Comparison of ENCODE assay signal across 8 cellular contexts in genomic region chr11:11243790-11244469, GRCh38.
DNase-seq lines count a peak whose midpoint lies in the region; ATAC-seq, FAIRE-seq and TF ChIP-seq lines count a peak whose summit lies in the region.

No MANE protein-coding gene starts in this region.

- TF ChIP-seq CTCF in GM12878 (IDR thresholded peaks at IDR 0.05 in 2 of 3, conservative IDR thresholded peaks at IDR 0.05 in 1 of 3; ENCODE audit: control insufficient read depth in 2 of 3, extremely low read depth in 1 of 3, insufficient read depth in 1 of 3, low read depth in 3 of 3, low read length in 3 of 3), result no peak
- no peak for TF ChIP-seq CTCF in left lung (IDR thresholded peaks at IDR 0.05)

- in situ Hi-C loops in GM12878 (cut with MboI), result no loop called here

- H3K36me3 ChIP-seq in BLaER1 (no peaks in the 10 kb centered on the region), GM12878 (ENCODE audit: control insufficient read depth in 2 of 2, insufficient read depth in 2 of 2, low read length in 1 of 2) (no peaks in the 10 kb centered on the region), left lung (no peaks in the 10 kb centered on the region), subcutaneous abdominal adipose tissue (ENCODE audit: control insufficient read depth in 5 of 5, insufficient read depth in 5 of 5, low read length in 5 of 5) (no peaks in the 10 kb centered on the region)

- no peak overlapping the region for H3K9ac ChIP-seq in BLaER1
- no peak overlapping the region for H3K9ac ChIP-seq in GM12878 (ENCODE audit: control insufficient read depth, insufficient read depth, low read length)
- peak overlapping the region in 2 of 5 donors; percentile 11 to 48 for H3K9ac ChIP-seq in subcutaneous abdominal adipose tissue (ENCODE audit: low read length in 5 of 5)

- no peaks in the 10 kb centered on the region for H3K79me2 ChIP-seq in GM12878 (ENCODE audit: control insufficient read depth, insufficient read depth, low read length)

- H3K4me3 ChIP-seq in BLaER1 (no peak overlapping the region), GM12878 (no peak overlapping the region), left lung (no peak overlapping the region), subcutaneous abdominal adipose tissue (ENCODE audit: low read depth in 1 of 5, low read length in 5 of 5) (peak overlapping the region in 1 of 5 donors; percentile 38)

- DNase-seq in GM19238 (ENCODE audit: insufficient read length, low spot score) (peak; percentile 23), NCI-H1436 treated with DMSO at 0.1 percent for 48 hours (lab: John Stamatoyannopoulos, UW) (peak; percentile 26), GM12878 (ENCODE audit: low read depth, low spot score) (no peak), left lung (peak in 1 of 2 donors; percentile 39), NCI-H2171 treated with DMSO at 0.1 percent for 48 hours (lab: John Stamatoyannopoulos, UW) (no peak), activated gamma-delta T cell (lab: John Stamatoyannopoulos, UW) (no peak)

- TF ChIP-seq RAD21 in GM12878 (IDR thresholded peaks at IDR 0.05; ENCODE audit: insufficient read depth, low read depth, low read length), result no peak

- RAD21 ChIA-PET in GM12878 (lab: Charles Lee; ENCODE audit: unreplicated experiment), result interaction anchor here (0.9 to 3.2 kb wide), 2 partner anchors 11 to 205 kb away, joined by 3 to 15 read pairs; no protein-coding TSS in a partner anchor

- H3K4me1 ChIP-seq in BLaER1 (peaks cover 19% of the 10 kb centered on the region), GM12878 (ENCODE audit: control insufficient read depth, insufficient read depth, low read length) (peaks cover 13% of the 10 kb centered on the region; the same call in 1 of the 2 replicates), left lung (peaks cover 10 to 11% of the 10 kb centered on the region in 2 donors), subcutaneous abdominal adipose tissue (ENCODE audit: control insufficient read depth in 5 of 5, insufficient read depth in 5 of 5, low read length in 5 of 5) (peaks cover 6 to 41% (median 30%) of the 10 kb centered on the region in 5 donors)

- ATAC-seq in GM12878 (peak; percentile 76), left lung (peak; percentile 80)

- SMC1A ChIA-PET in GM12878 (lab: Charles Lee; ENCODE audit: uncharacterized antibody, unreplicated experiment), result interaction anchor here (0.7 to 3.1 kb wide), 8 partner anchors 9 to 216 kb away, joined by 3 to 23 read pairs (median 3); no protein-coding TSS in a partner anchor

- H3K27me3 ChIP-seq in BLaER1, result no peaks in the 10 kb centered on the region
- H3K27me3 ChIP-seq in GM12878 (replicated peaks in 1 of 2; ENCODE audit: control insufficient read depth in 2 of 2, insufficient read depth in 2 of 2, low read length in 1 of 2), result no peaks in the 10 kb centered on the region
- H3K27me3 ChIP-seq in left lung, result no peaks in the 10 kb centered on the region
- H3K27me3 ChIP-seq in subcutaneous abdominal adipose tissue (ENCODE audit: control insufficient read depth in 5 of 5, insufficient read depth in 4 of 5, low read length in 5 of 5), result no peaks in the 10 kb centered on the region

- no peak for TF ChIP-seq POLR2A in GM12878 (IDR thresholded peaks at IDR 0.05; ENCODE audit: low read depth, low read length)

- intact Hi-C loops in GM12878 (cut with micrococcal nuclease; ENCODE audit: unreplicated experiment), result no loop called here
- intact Hi-C loops in left lung (cut with DNase I), result no loop called here

- H3K9me3 ChIP-seq in BLaER1, result no peaks in the 10 kb centered on the region; the same call in 1 of the 2 replicates
- H3K9me3 ChIP-seq in GM12878 (replicated peaks; ENCODE audit: control insufficient read depth, insufficient read depth, low read length), result no peaks in the 10 kb centered on the region; the same call in 2 of the 3 replicates
- no peaks in the 10 kb centered on the region for H3K9me3 ChIP-seq in left lung
- peaks cover 0 to 3% (median 0%) of the 10 kb centered on the region in 5 donors for H3K9me3 ChIP-seq in subcutaneous abdominal adipose tissue (ENCODE audit: control insufficient read depth in 5 of 5, low read length in 5 of 5)

- H3K4me2 ChIP-seq in BLaER1 (peak overlapping the region; percentile 71), GM12878 (ENCODE audit: control insufficient read depth, insufficient read depth) (no peak overlapping the region; the same call in 1 of the 2 replicates)

- POLR2A ChIA-PET in GM12878 (lab: Charles Lee), result interaction anchor here (1.1 kb wide), 1 partner anchor 10 kb away, joined by 4 read pairs; no protein-coding TSS in a partner anchor

- H3K27ac ChIP-seq in BLaER1 (no peak overlapping the region), GM12878 (ENCODE audit: control insufficient read depth, insufficient read depth) (no peak overlapping the region), left lung (peak overlapping the region; percentile 55 to 57), subcutaneous abdominal adipose tissue (ENCODE audit: low read depth, low read length) (peak overlapping the region; percentile 69)

- TF ChIP-seq EP300 in GM12878 (IDR thresholded peaks at IDR 0.05; ENCODE audit: borderline replicate concordance in 1 of 2, control insufficient read depth in 1 of 2, low read depth in 2 of 2, low read length in 2 of 2), result no peak

- 0% methylated on average over 8 of the region's 8 CpGs for WGBS in GM12878 (ENCODE audit: insufficient coverage, insufficient replicate concordance, low lambda C conversion rate, missing lambda C conversion rate)

- H4K20me1 ChIP-seq in BLaER1, result no peaks in the 10 kb centered on the region
- no peaks in the 10 kb centered on the region for H4K20me1 ChIP-seq in GM12878 (ENCODE audit: control insufficient read depth, insufficient read depth)

- BruUV-seq in GM12878 (replicated peaks; lab: Mats Ljungman, UMichigan), result no TSS peak

- FAIRE-seq in GM12878 (lab: Jason Lieb, UNC), result no peak

- CTCF ChIA-PET in GM12878 (lab: Yijun Ruan, JAX), result interaction anchor here (1.0 to 4.6 kb wide), 4 partner anchors 12 to 21 kb away, joined by 3 to 24 read pairs (median 3); no protein-coding TSS in a partner anchor

- H2AFZ ChIP-seq in GM12878 (ENCODE audit: control insufficient read depth, low read depth, low read length), result peak overlapping the region; percentile 13; the same call in 1 of the 2 replicates

TF ChIP-seq in GM12878, 131 proteins besides CTCF, POLR2A, EP300 and RAD21 (continues in another document):
- TF ChIP-seq BMI1 (IDR thresholded peaks at IDR 0.05; ENCODE audit: borderline replicate concordance), result peak; percentile 92
- no peak for TF ChIP-seq MLLT1 (IDR thresholded peaks at IDR 0.05)
- TF ChIP-seq IRF3 (IDR thresholded peaks at IDR 0.05), result no peak
- TF ChIP-seq NFYA (IDR thresholded peaks at IDR 0.05; ENCODE audit: borderline replicate concordance, low read depth, low read length), result no peak
- TF ChIP-seq ZZZ3 (IDR thresholded peaks at IDR 0.05; ENCODE audit: control insufficient read depth, insufficient read length, low read depth), result no peak
- TF ChIP-seq BCL11A (IDR thresholded peaks at IDR 0.05; ENCODE audit: low read depth, low read length), result no peak
- TF ChIP-seq SUZ12 (IDR thresholded peaks at IDR 0.05; ENCODE audit: unreplicated experiment), result no peak
- no peak for TF ChIP-seq ZNF217 (IDR thresholded peaks at IDR 0.05)
- TF ChIP-seq IKZF2 (IDR thresholded peaks at IDR 0.05), result no peak

Comparison
In these comparisons a context has a peak if more than half of its experiments do, and no peak if none do; other contexts are left out.
1. H3K27ac ChIP-seq: peak in left lung (2 of 2) and subcutaneous abdominal adipose tissue (single experiment); none in BLaER1 (single experiment) and GM12878 (single experiment).
2. DNase-seq: peak in GM19238 (single experiment) and NCI-H1436 treated with DMSO at 0.1 percent for 48 hours (single experiment); none in GM12878 (single experiment), NCI-H2171 treated with DMSO at 0.1 percent for 48 hours (single experiment) and activated gamma-delta T cell (single experiment).